Comparison of ENCODE assay signal across 9 cellular contexts in the genomic region with DNA sequence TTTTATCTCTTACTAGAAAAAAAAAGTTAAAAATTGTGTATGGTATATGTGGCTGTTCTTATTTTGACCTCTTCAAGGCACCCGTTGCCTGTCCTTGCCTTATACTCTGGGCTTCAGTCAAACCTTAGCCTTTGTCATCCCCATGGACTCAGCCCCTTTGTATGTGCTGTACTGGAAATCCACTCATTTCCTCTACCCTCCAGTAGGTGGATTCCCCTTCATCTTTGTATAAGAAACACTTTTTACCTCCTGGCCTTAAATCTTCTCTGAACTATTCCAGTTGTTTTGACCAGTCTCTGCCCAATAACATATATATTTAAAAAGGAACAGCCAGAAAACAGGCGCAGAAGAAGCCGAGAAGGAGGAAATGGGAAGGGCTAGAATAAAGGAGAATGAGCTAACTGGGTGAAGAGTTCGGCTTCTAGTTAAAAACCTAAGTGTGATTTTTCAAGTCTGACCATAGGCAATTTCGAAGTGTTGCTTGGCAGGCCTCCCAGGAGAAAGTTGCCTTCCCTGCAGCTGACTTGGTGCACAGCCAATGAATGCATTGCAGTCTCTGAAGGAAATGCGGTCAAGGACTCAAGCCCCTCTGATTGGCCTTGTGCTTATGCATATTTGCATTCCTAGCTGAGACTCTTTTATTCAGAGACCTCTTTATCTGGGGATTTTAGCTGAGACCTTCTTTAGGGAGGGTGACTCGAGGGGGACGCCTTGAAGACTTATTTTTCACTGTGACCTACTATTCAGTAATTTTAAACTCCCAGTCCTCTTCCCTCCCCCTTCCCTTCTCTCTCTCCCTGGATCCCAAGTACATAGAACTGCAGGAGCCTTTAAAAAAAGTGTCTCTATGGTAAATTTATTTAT.
DNase-seq lines count a peak whose midpoint lies in the region; ATAC-seq lines count a peak whose summit lies in the region.
"Had no signal": no experiment of that assay in that cellular context is flagged by ENCODE, and none has a peak within 500 bp of the region (broad histone marks: within the 10 kb centered on the region; RNA-seq: fewer than 3 reads in every experiment).

No MANE protein-coding gene starts in this region.

- no peaks in the 10 kb centered on the region for H3K79me2 ChIP-seq in mesendoderm (ENCODE audit: control insufficient read depth, insufficient read depth, low read length)

- H2BK15ac ChIP-seq in mesendoderm (replicated peaks; ENCODE audit: low read depth) = no peak overlapping the region

- H4K5ac ChIP-seq in mesendoderm (ENCODE audit: low read length) = no peak overlapping the region

- H3K27ac ChIP-seq in mesendoderm (ENCODE audit: low read depth, low read length) = no peak overlapping the region
- H3K27ac ChIP-seq: HL-60 had no signal

- no CpG with 5 or more reads among the region's 8 CpGs for WGBS in mesendoderm (ENCODE audit: extremely low coverage, insufficient coverage, low lambda C conversion rate)

- H3K4ac ChIP-seq in mesendoderm (ENCODE audit: low read depth, low read length) = no peak overlapping the region

- no peaks in the 10 kb centered on the region for H3K79me1 ChIP-seq in mesendoderm (ENCODE audit: low read length)

- H2AK5ac ChIP-seq in mesendoderm (ENCODE audit: low read length) = no peak overlapping the region

- H3K36me3 ChIP-seq in MG63 = no peaks in the 10 kb centered on the region
- no peaks in the 10 kb centered on the region for H3K36me3 ChIP-seq in mesendoderm (ENCODE audit: control insufficient read depth, insufficient read depth, low read length)

- H3K18ac ChIP-seq in mesendoderm (ENCODE audit: low read length) = no peak overlapping the region

- no peaks in the 10 kb centered on the region for H3K4me1 ChIP-seq in mesendoderm (ENCODE audit: control insufficient read depth, low read depth, low read length)

- DNase-seq in MG63 (peak; percentile 68), dermis blood vessel endothelial cell (peak; percentile 13), mesendoderm (peak; percentile 19), ureter (ENCODE audit: low spot score) (peak; percentile 45), NCI-H510A treated with DMSO at 0.1 percent for 48 hours (lab: John Stamatoyannopoulos, UW) (no peak), NCI-H345 treated with DMSO at 0.1 percent for 48 hours (lab: John Stamatoyannopoulos, UW; ENCODE audit: unreplicated experiment) (no peak)
- DNase-seq: activated gamma-delta T cell had no signal

- H3K27me3 ChIP-seq in MG63 = no peaks in the 10 kb centered on the region
- no peaks in the 10 kb centered on the region for H3K27me3 ChIP-seq in mesendoderm (ENCODE audit: insufficient read depth, low read length, poor library complexity)

- no peak overlapping the region for H3K23ac ChIP-seq in mesendoderm (ENCODE audit: low read length)

- no peak overlapping the region for H3K4me2 ChIP-seq in mesendoderm (ENCODE audit: low read length)

- H3K9ac ChIP-seq in mesendoderm (ENCODE audit: low read length) = no peak overlapping the region

- H2BK5ac ChIP-seq in mesendoderm (ENCODE audit: low read length) = no peak overlapping the region

- no peak overlapping the region for H2BK120ac ChIP-seq in mesendoderm (ENCODE audit: low read depth, low read length)

- no peak for ATAC-seq in GM19467 (IDR thresholded peaks at IDR 0.05; ENCODE audit: unreplicated experiment)

- H3K4me3 ChIP-seq in MG63 = no peak overlapping the region
- no peak overlapping the region for H3K4me3 ChIP-seq in mesendoderm (ENCODE audit: low read length)

- H3K9me3 ChIP-seq in MG63 = no peaks in the 10 kb centered on the region

- no peak overlapping the region for H4K8ac ChIP-seq in mesendoderm (ENCODE audit: low read depth, low read length)

- H3K56ac ChIP-seq in mesendoderm (ENCODE audit: low read length) = no peak overlapping the region

Comparison
In these comparisons a context has a peak if more than half of its experiments do, and no peak if none do; other contexts are left out.
1. DNase-seq: peak in MG63 (single experiment), dermis blood vessel endothelial cell (single experiment), mesendoderm (single experiment) and ureter (single experiment); none in NCI-H510A treated with DMSO at 0.1 percent for 48 hours (single experiment) and NCI-H345 treated with DMSO at 0.1 percent for 48 hours (single experiment).